27 cellular contexts compared by ENCODE assay signal in genomic region chr20:63268671-63269439, GRCh38. TPM values are rescaled to one million over a fixed set of nuclear protein-coding genes. Genes with fewer than 3 reads are reported as not detected.
DNase-seq lines count a peak whose midpoint lies in the region; ATAC-seq and TF ChIP-seq lines count a peak whose summit lies in the region.
"Had no signal": no experiment of that assay in that cellular context is flagged by ENCODE, and none has a peak within 500 bp of the region (broad histone marks: within the 10 kb centered on the region; RNA-seq: fewer than 3 reads in every experiment).

No MANE protein-coding gene starts in this region.

- H3K9me3 Mint-ChIP-seq in endodermal cell, result no peaks in the 10 kb centered on the region
- H3K9me3 Mint-ChIP-seq in mesothelial cell of epicardium, result no peaks in the 10 kb centered on the region
- H3K9me3 Mint-ChIP-seq in activated T-cell treated with anti-CD3 and anti-CD28 coated beads, Interleukin-2, amount 50 U/mL, for 4 hours, result no peaks in the 10 kb centered on the region
- H3K9me3 Mint-ChIP-seq: activated naive CD8-positive, alpha-beta T cell treated with anti-CD3 and anti-CD28 coated beads, Interleukin-2, amount 10 ng/mL, durations not matched to agents 7 days and 5 days; activated T-helper 2 cell treated with anti-CD3 and anti-CD28 coated beads, Interferon-gamma antibody, Interleukin-2, Interleukin-4, amounts not matched to agents 10 μg/mL and 5 μg/mL and 100 μg/mL, durations not matched to agents 14 hours and 24 hours and 36 hours; IgD-negative memory B cell; naive thymus-derived CD4-positive, alpha-beta T cell; stimulated activated naive CD8-positive, alpha-beta T cell treated with anti-CD3 and anti-CD28 coated beads, Interleukin-15, Interleukin-2, amounts not matched to agents 100 ng/mL and 50 ng/mL, for 24 hours had no signal

- H3K36me3 Mint-ChIP-seq in endodermal cell (ENCODE audit: low read depth), result peaks cover 4% of the 10 kb centered on the region
- no peaks in the 10 kb centered on the region for H3K36me3 Mint-ChIP-seq in mesothelial cell of epicardium
- H3K36me3 Mint-ChIP-seq in activated T-cell treated with anti-CD3 and anti-CD28 coated beads, Interleukin-2, amount 50 U/mL, for 4 hours (ENCODE audit: insufficient read depth), result no peaks in the 10 kb centered on the region
- H3K36me3 Mint-ChIP-seq: activated naive CD8-positive, alpha-beta T cell treated with anti-CD3 and anti-CD28 coated beads, Interleukin-2, amount 10 ng/mL, durations not matched to agents 7 days and 5 days; naive thymus-derived CD4-positive, alpha-beta T cell had no signal

- H3K4me1 Mint-ChIP-seq in endodermal cell (peaks cover 5% of the 10 kb centered on the region), mesothelial cell of epicardium (peaks cover 31% of the 10 kb centered on the region)
- H3K4me1 Mint-ChIP-seq in activated T-cell treated with anti-CD3 and anti-CD28 coated beads, Interleukin-2, amount 50 U/mL, for 4 hours (ENCODE audit: low read depth), result peaks cover 9% of the 10 kb centered on the region

- H3K4me1 ChIP-seq in endodermal cell (ENCODE audit: control insufficient read depth, insufficient read depth, low read length), result no peaks in the 10 kb centered on the region
- H3K4me1 ChIP-seq: parathyroid adenoma had no signal

- H3K27ac ChIP-seq in endodermal cell (ENCODE audit: low read depth, low read length), result no peak overlapping the region
- H3K27ac ChIP-seq: 22Rv1, body of pancreas, colonic mucosa, hepatocyte, parathyroid adenoma, tibial artery had no signal

- ATAC-seq in GM18870 (IDR thresholded peaks at IDR 0.05; ENCODE audit: unreplicated experiment) (no peak), GM21526 (IDR thresholded peaks at IDR 0.05; ENCODE audit: low FRiP score, unreplicated experiment) (no peak)
- ATAC-seq in activated T-cell treated with anti-CD3 and anti-CD28 coated beads, Interleukin-2, amount 50 U/mL, for 4 hours, result no peak
- ATAC-seq: body of pancreas; naive thymus-derived CD4-positive, alpha-beta T cell had no signal

- H3K4me3 ChIP-seq in endodermal cell (ENCODE audit: low read length), result no peak overlapping the region
- H3K4me3 ChIP-seq: body of pancreas, colonic mucosa, hepatocyte, skin epidermis, tibial artery had no signal

- H3K4me3 Mint-ChIP-seq in endodermal cell, result no peak overlapping the region
- H3K4me3 Mint-ChIP-seq in mesothelial cell of epicardium, result no peak overlapping the region
- H3K4me3 Mint-ChIP-seq in activated T-cell treated with anti-CD3 and anti-CD28 coated beads, Interleukin-2, amount 50 U/mL, for 4 hours, result no peak overlapping the region
- H3K4me3 Mint-ChIP-seq: activated naive CD8-positive, alpha-beta T cell treated with anti-CD3 and anti-CD28 coated beads, Interleukin-2, amount 10 ng/mL, durations not matched to agents 7 days and 5 days; stimulated activated naive CD8-positive, alpha-beta T cell treated with anti-CD3 and anti-CD28 coated beads, Interleukin-15, Interleukin-2, amounts not matched to agents 100 ng/mL and 50 ng/mL, for 24 hours had no signal

- H3K27me3 ChIP-seq in endodermal cell (ENCODE audit: control insufficient read depth, insufficient read depth, low read length, poor library complexity, severe bottlenecking), result no peaks in the 10 kb centered on the region
- H3K27me3 ChIP-seq: body of pancreas, colonic mucosa, hepatocyte had no signal

- no peaks in the 10 kb centered on the region for H3K36me3 ChIP-seq in endodermal cell (ENCODE audit: control insufficient read depth, insufficient read depth, low read length)
- H3K36me3 ChIP-seq: colonic mucosa, tibial artery had no signal

- DNase-seq in NCI-H2171 treated with DMSO at 0.1 percent for 48 hours (lab: John Stamatoyannopoulos, UW) (peak; percentile 39), NCI-H2171 (lab: John Stamatoyannopoulos, UW) (no peak), endodermal cell (peak; percentile 68), mesothelial cell of epicardium (ENCODE audit: low spot score in 2 of 2, unreplicated experiment in 2 of 2) (no peak), hepatic stellate cell (ENCODE audit: low spot score) (no peak)
- no peak for DNase-seq in activated T-cell treated with anti-CD3 and anti-CD28 coated beads, Interleukin-2, amount 50 U/mL, for 4 hours
- DNase-seq: activated CD4-positive, alpha-beta T cell treated with anti-CD3 and anti-CD28 coated beads for 4 hours; activated naive CD8-positive, alpha-beta T cell treated with anti-CD3 and anti-CD28 coated beads, Interleukin-2, amount 10 ng/mL, durations not matched to agents 7 days and 5 days; body of pancreas; colonic mucosa; COR-L47; MM.1S; naive thymus-derived CD4-positive, alpha-beta T cell; NCI-H1436 treated with DMSO at 0.1 percent for 48 hours; NCI-H748 treated with DMSO at 0.1 percent for 48 hours; stimulated activated CD4-positive, alpha-beta T cell treated with anti-CD3 and anti-CD28 coated beads, Interleukin-4, amount 100 ng/mL, for 1 hour; SW 1271; tibial artery had no signal

- no peaks in the 10 kb centered on the region for H3K27me3 Mint-ChIP-seq in endodermal cell (ENCODE audit: insufficient read depth)
- H3K27me3 Mint-ChIP-seq in mesothelial cell of epicardium (ENCODE audit: low read depth), result peaks cover 3% of the 10 kb centered on the region
- H3K27me3 Mint-ChIP-seq in activated T-cell treated with anti-CD3 and anti-CD28 coated beads, Interleukin-2, amount 50 U/mL, for 4 hours (ENCODE audit: low read depth), result peaks cover 22% of the 10 kb centered on the region

- WGBS in endodermal cell (ENCODE audit: insufficient coverage in 1 of 2, insufficient read length in 1 of 2), 2 experiments, result 65 to 79% methylated on average over 16 to 18 of the region's 18 CpGs

- H3K9ac ChIP-seq in endodermal cell (ENCODE audit: extremely low read depth, low read length, poor library complexity, severe bottlenecking), result no peak overlapping the region
- H3K9ac ChIP-seq: parathyroid adenoma had no signal

- H3K27ac Mint-ChIP-seq in endodermal cell, result no peak overlapping the region
- H3K27ac Mint-ChIP-seq in mesothelial cell of epicardium, result peak overlapping the region; percentile 43
- H3K27ac Mint-ChIP-seq: activated naive CD8-positive, alpha-beta T cell treated with anti-CD3 and anti-CD28 coated beads, Interleukin-2, amount 10 ng/mL, durations not matched to agents 7 days and 5 days; activated T-helper 2 cell treated with anti-CD3 and anti-CD28 coated beads, Interferon-gamma antibody, Interleukin-2, Interleukin-4, amounts not matched to agents 10 μg/mL and 5 μg/mL and 100 μg/mL, durations not matched to agents 14 hours and 24 hours and 36 hours; IgD-negative memory B cell; naive thymus-derived CD4-positive, alpha-beta T cell; stimulated activated naive CD8-positive, alpha-beta T cell treated with anti-CD3 and anti-CD28 coated beads, Interleukin-15, Interleukin-2, amounts not matched to agents 100 ng/mL and 50 ng/mL, for 24 hours had no signal

- TF ChIP-seq CTCF in endodermal cell (conservative IDR thresholded peaks at IDR 0.05) (no peak), mesothelial cell of epicardium (IDR thresholded peaks at IDR 0.05; ENCODE audit: unreplicated experiment) (no peak)

- H3K9me3 ChIP-seq in endodermal cell (ENCODE audit: control insufficient read depth, low read length), result no peaks in the 10 kb centered on the region
- H3K9me3 ChIP-seq: body of pancreas, colonic mucosa, tibial artery had no signal

RNA-seq across cellular contexts. Expression of gene ARFGAP1, which starts 3.8 kb away (rescaled TPM):
- total RNA-seq in endodermal cell (100 to 1,000 TPM; 159 to 208 TPM), mesothelial cell of epicardium (193 to 210 TPM (median 208 TPM) in 3 replicates)
- 122 TPM for polyA plus RNA-seq in endodermal cell (2013, experiment 1 of 2)
- polyA plus RNA-seq in endodermal cell (2013, experiment 2 of 2), result 97.6 TPM
- total RNA-seq in activated T-cell treated with anti-CD3 and anti-CD28 coated beads, Interleukin-2, amount 50 U/mL, for 4 hours, result 100 to 1,000 TPM; 110 to 112 (median 110) TPM

RNA-seq across cellular contexts. Expression of gene NKAIN4, which starts 14.6 kb away (rescaled TPM):
- 1 to 10 TPM in 1 of 2 donors, under 1 TPM in 1; 0.24 to 1.7 TPM for total RNA-seq in endodermal cell
- polyA plus RNA-seq in endodermal cell (2013, experiment 1 of 2), result 51.9 TPM
- 40.1 TPM for polyA plus RNA-seq in endodermal cell (2013, experiment 2 of 2)
- total RNA-seq in mesothelial cell of epicardium, result 16.1 to 18.4 TPM (median 16.8 TPM) in 3 replicates
- total RNA-seq in activated T-cell treated with anti-CD3 and anti-CD28 coated beads, Interleukin-2, amount 50 U/mL, for 4 hours, result not detected
- total RNA-seq: activated naive CD8-positive, alpha-beta T cell treated with anti-CD3 and anti-CD28 coated beads, Interleukin-2, amount 10 ng/mL, durations not matched to agents 7 days and 5 days; activated T-helper 2 cell treated with anti-CD3 and anti-CD28 coated beads, Interferon-gamma antibody, Interleukin-2, Interleukin-4, amounts not matched to agents 10 μg/mL and 5 μg/mL and 100 μg/mL, durations not matched to agents 14 hours and 24 hours and 36 hours; body of pancreas; naive thymus-derived CD4-positive, alpha-beta T cell had no signal
- polyA plus RNA-seq: IgD-negative memory B cell; naive thymus-derived CD4-positive, alpha-beta T cell had no signal

RNA-seq across cellular contexts. Expression of gene COL20A1, which starts 24.1 kb away (rescaled TPM):
- total RNA-seq in endodermal cell (under 1 TPM in 1 of 2 donors, not detected in 1; 0.44 TPM), mesothelial cell of epicardium (0.16 to 0.25 TPM in 2 of 3 replicates, not detected in the other)
- polyA plus RNA-seq in endodermal cell (2013, experiment 1 of 2), result 0.53 TPM
- polyA plus RNA-seq in endodermal cell (2013, experiment 2 of 2), result 0.46 TPM
- not detected for total RNA-seq in activated T-cell treated with anti-CD3 and anti-CD28 coated beads, Interleukin-2, amount 50 U/mL, for 4 hours
- total RNA-seq: activated T-helper 2 cell treated with anti-CD3 and anti-CD28 coated beads, Interferon-gamma antibody, Interleukin-2, Interleukin-4, amounts not matched to agents 10 μg/mL and 5 μg/mL and 100 μg/mL, durations not matched to agents 14 hours and 24 hours and 36 hours; body of pancreas; colonic mucosa; hepatocyte had no signal
- polyA plus RNA-seq: hepatocyte; IgD-negative memory B cell; naive thymus-derived CD4-positive, alpha-beta T cell had no signal

RNA-seq across cellular contexts. Expression of gene BIRC7, which starts 33.1 kb away (rescaled TPM):
- not detected for total RNA-seq in endodermal cell
- polyA plus RNA-seq in endodermal cell (2013, experiment 1 of 2), result 0.28 TPM
- polyA plus RNA-seq in endodermal cell (2013, experiment 2 of 2), result 0.21 TPM
- 0.36 to 0.84 TPM (median 0.50 TPM) in 3 replicates for total RNA-seq in mesothelial cell of epicardium
- not detected for total RNA-seq in activated T-cell treated with anti-CD3 and anti-CD28 coated beads, Interleukin-2, amount 50 U/mL, for 4 hours
- total RNA-seq: activated naive CD8-positive, alpha-beta T cell treated with anti-CD3 and anti-CD28 coated beads, Interleukin-2, amount 10 ng/mL, durations not matched to agents 7 days and 5 days; activated T-helper 2 cell treated with anti-CD3 and anti-CD28 coated beads, Interferon-gamma antibody, Interleukin-2, Interleukin-4, amounts not matched to agents 10 μg/mL and 5 μg/mL and 100 μg/mL, durations not matched to agents 14 hours and 24 hours and 36 hours; body of pancreas; colonic mucosa; naive thymus-derived CD4-positive, alpha-beta T cell had no signal
- polyA plus RNA-seq: IgD-negative memory B cell; naive thymus-derived CD4-positive, alpha-beta T cell had no signal

RNA-seq across cellular contexts. Expression of gene YTHDF1, which starts 52.9 kb away (rescaled TPM):
- total RNA-seq in endodermal cell (10 to 100 TPM; 64.9 to 73.2 TPM), mesothelial cell of epicardium (49.3 to 52.9 TPM (median 50.1 TPM) in 3 replicates)
- polyA plus RNA-seq in endodermal cell (2013, experiment 1 of 2), result 43.0 TPM
- 41.6 TPM for polyA plus RNA-seq in endodermal cell (2013, experiment 2 of 2)
- 10 to 100 TPM; 53.5 to 59.6 (median 55.6) TPM for total RNA-seq in activated T-cell treated with anti-CD3 and anti-CD28 coated beads, Interleukin-2, amount 50 U/mL, for 4 hours

Comparison
In these comparisons a context has a peak if more than half of its experiments do, and no peak if none do; other contexts are left out.
1. DNase-seq: peak in NCI-H2171 treated with DMSO at 0.1 percent for 48 hours (single experiment) and endodermal cell (single experiment); none in NCI-H2171 (single experiment), mesothelial cell of epicardium (0 of 2), activated T-cell treated with anti-CD3 and anti-CD28 coated beads, Interleukin-2, amount 50 U/mL, for 4 hours (single experiment) and hepatic stellate cell (single experiment).